ENCODE assay signal across 18 cellular contexts in genomic region chr2:69571189-69571588, GRCh38.
DNase-seq lines count a peak whose midpoint lies in the region; ATAC-seq, FAIRE-seq and TF ChIP-seq lines count a peak whose summit lies in the region.
"Had no signal": no experiment of that assay in that cellular context is flagged by ENCODE, and none has a peak within 500 bp of the region (broad histone marks: within the 10 kb centered on the region; RNA-seq: fewer than 3 reads in every experiment).

No MANE protein-coding gene starts in this region.

- DNase-seq in A549 (ENCODE audit: low read depth in 1 of 2, low spot score in 1 of 2) (no peak), CD1c-positive myeloid dendritic cell (ENCODE audit: extremely low spot score) (peak; percentile 17), T-helper 17 cell (no peak), left lobe of liver (ENCODE audit: low spot score) (no peak), caudate nucleus (lab: John Stamatoyannopoulos, UW) (no peak)
- DNase-seq in effector memory CD8-positive, alpha-beta T cell, result no peak
- DNase-seq in effector CD8-positive, alpha-beta T cell (lab: John Stamatoyannopoulos, UW), result no peak
- DNase-seq: activated CD4-positive, alpha-beta T cell treated with anti-CD3 and anti-CD28 coated beads, Interleukin-2, amount 10 ng/mL, durations not matched to agents 7 days and 5 days; brain microvascular endothelial cell; dermis blood vessel endothelial cell; foreskin fibroblast; HFFc6; NCI-H146; NCI-H2171 treated with DMSO at 0.1 percent for 48 hours; NCI-H69; stimulated activated CD4-positive, alpha-beta T cell treated with anti-CD3 and anti-CD28 coated beads, Interleukin-4, amount 100 ng/mL, for 1 hour; upper lobe of left lung had no signal

- H3K36me3 Mint-ChIP-seq in T-helper 17 cell (ENCODE audit: low read depth), result peaks cover 3% of the 10 kb centered on the region
- H3K36me3 Mint-ChIP-seq in effector memory CD8-positive, alpha-beta T cell (ENCODE audit: insufficient read depth), result peaks cover 4% of the 10 kb centered on the region

- TF ChIP-seq POLR2A in A549 (IDR thresholded peaks at IDR 0.05; ENCODE audit: low read length), result no peak

- H3K4me1 Mint-ChIP-seq in T-helper 17 cell, result peaks cover 72% of the 10 kb centered on the region
- H3K4me1 Mint-ChIP-seq in effector memory CD8-positive, alpha-beta T cell (ENCODE audit: low read depth in 2 of 2), result peaks cover 58 to 73% of the 10 kb centered on the region in 2 donors

- TF ChIP-seq EP300 in A549 (IDR thresholded peaks at IDR 0.05), result no peak

- no peak for TF ChIP-seq RAD21 in A549 (conservative IDR thresholded peaks at IDR 0.05 in 1 of 2, IDR thresholded peaks at IDR 0.05 in 1 of 2)

- peak overlapping the region; percentile 50; the same call in 2 of the 3 replicates for H3K4me2 ChIP-seq in A549

- 92% methylated on average over 1 of the region's 1 CpG for WGBS in A549 (ENCODE audit: missing lambda C conversion rate)

- ATAC-seq in A549, result no peak
- peak; percentile 62 for ATAC-seq in T-helper 17 cell
- peak; percentile 77 for ATAC-seq in effector memory CD8-positive, alpha-beta T cell (replicated peaks)
- ATAC-seq in left lobe of liver, result no peak

- no peaks in the 10 kb centered on the region for H3K27me3 Mint-ChIP-seq in T-helper 17 cell
- H3K27me3 Mint-ChIP-seq in effector memory CD8-positive, alpha-beta T cell, result no peaks in the 10 kb centered on the region
- H3K27me3 Mint-ChIP-seq: activated CD4-positive, alpha-beta T cell treated with anti-CD3 and anti-CD28 coated beads, Interleukin-2, amount 10 ng/mL, durations not matched to agents 7 days and 5 days had no signal

- no peak for TF ChIP-seq CTCF in A549 (IDR thresholded peaks at IDR 0.05)

- no peak overlapping the region for H3K4me3 Mint-ChIP-seq in T-helper 17 cell
- peak overlapping the region; percentile 17 to 56 for H3K4me3 Mint-ChIP-seq in effector memory CD8-positive, alpha-beta T cell
- H3K4me3 Mint-ChIP-seq: activated CD4-positive, alpha-beta T cell treated with anti-CD3 and anti-CD28 coated beads, Interleukin-2, amount 10 ng/mL, durations not matched to agents 7 days and 5 days; HFFc6 had no signal

- H3K27ac ChIP-seq in A549, result 0 out of 6 replicates have a peak overlapping the region, but pooled peaks of 1 of the 2 experiments have one; percentile 22
- H3K27ac ChIP-seq in caudate nucleus (ENCODE audit: low read depth, low read length), result no peak overlapping the region
- H3K27ac ChIP-seq: brain microvascular endothelial cell, HL-60 had no signal

- no peak for FAIRE-seq in A549 (lab: Jason Lieb, UNC)

- H3K4me1 ChIP-seq in A549, result peaks cover 60% of the 10 kb centered on the region

- CTCF ChIA-PET in A549 (lab: Yijun Ruan, JAX), result interaction anchor here (0.5 to 2.3 kb wide), 6 partner anchors 10 to 149 kb away, joined by 3 to 12 read pairs (median 5); no protein-coding TSS in a partner anchor

- no peaks in the 10 kb centered on the region for H3K9me3 Mint-ChIP-seq in effector memory CD8-positive, alpha-beta T cell
- H3K9me3 Mint-ChIP-seq: activated CD4-positive, alpha-beta T cell treated with anti-CD3 and anti-CD28 coated beads, Interleukin-2, amount 10 ng/mL, durations not matched to agents 7 days and 5 days; HFFc6 had no signal

- POLR2A ChIA-PET in A549 (lab: Yijun Ruan, JAX), result no interaction called here

- H3K27ac Mint-ChIP-seq in T-helper 17 cell, result peak overlapping the region; percentile 88
- peak overlapping the region; percentile 9 to 40 for H3K27ac Mint-ChIP-seq in effector memory CD8-positive, alpha-beta T cell

- no peak overlapping the region for H3K4me3 ChIP-seq in A549
- H3K4me3 ChIP-seq: upper lobe of left lung had no signal

- H3K9me3 ChIP-seq in A549 (no peaks in the 10 kb centered on the region), T-helper 17 cell (ENCODE audit: control insufficient read depth, low read length, poor library complexity, severe bottlenecking) (no peaks in the 10 kb centered on the region)
- H3K9me3 ChIP-seq: upper lobe of left lung had no signal

TF ChIP-seq in A549, 52 proteins besides CTCF, POLR2A, EP300 and RAD21:
- TF ChIP-seq NPAS2 (CRISPR knock-in tag; IDR thresholded peaks at IDR 0.05; ENCODE audit: borderline replicate concordance) (no peak), ZSCAN20 (CRISPR knock-in tag; IDR thresholded peaks at IDR 0.05) (no peak), ZC3H11A (IDR thresholded peaks at IDR 0.05) (no peak), FOSB (CRISPR knock-in tag; IDR thresholded peaks at IDR 0.05) (no peak), ZFP36 (IDR thresholded peaks at IDR 0.05; ENCODE audit: borderline replicate concordance, partially characterized antibody) (no peak), FOSL2 (IDR thresholded peaks at IDR 0.05) (no peak), FOSL2 (CRISPR knock-in tag; IDR thresholded peaks at IDR 0.05) (no peak), EHF (CRISPR knock-in tag; IDR thresholded peaks at IDR 0.05) (no peak), FOXS1 (CRISPR knock-in tag; IDR thresholded peaks at IDR 0.05) (no peak), TP53 (CRISPR knock-in tag; IDR thresholded peaks at IDR 0.05) (no peak), KDM1A (IDR thresholded peaks at IDR 0.05; ENCODE audit: low read depth) (no peak), CEBPB (IDR thresholded peaks at IDR 0.05) (no peak), NR3C1 (IDR thresholded peaks at IDR 0.05) (no peak), CBX2 (IDR thresholded peaks at IDR 0.05; ENCODE audit: borderline replicate concordance, low read depth) (no peak), MAFK (IDR thresholded peaks at IDR 0.05; ENCODE audit: partially characterized antibody) (no peak), BHLHE40 (IDR thresholded peaks at IDR 0.05; ENCODE audit: low read depth, low read length) (no peak), HDAC2 (IDR thresholded peaks at IDR 0.05) (no peak)
- TF ChIP-seq, protein P1, sequence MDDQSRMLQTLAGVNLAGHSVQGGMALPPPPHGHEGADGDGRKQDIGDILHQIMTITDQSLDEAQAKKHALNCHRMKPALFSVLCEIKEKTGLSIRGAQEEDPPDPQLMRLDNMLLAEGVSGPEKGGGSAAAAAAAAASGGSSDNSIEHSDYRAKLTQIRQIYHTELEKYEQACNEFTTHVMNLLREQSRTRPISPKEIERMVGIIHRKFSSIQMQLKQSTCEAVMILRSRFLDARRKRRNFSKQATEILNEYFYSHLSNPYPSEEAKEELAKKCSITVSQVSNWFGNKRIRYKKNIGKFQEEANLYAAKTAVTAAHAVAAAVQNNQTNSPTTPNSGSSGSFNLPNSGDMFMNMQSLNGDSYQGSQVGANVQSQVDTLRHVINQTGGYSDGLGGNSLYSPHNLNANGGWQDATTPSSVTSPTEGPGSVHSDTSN (IDR thresholded peaks at IDR 0.05), result no peak
- TF ChIP-seq, protein P2, sequence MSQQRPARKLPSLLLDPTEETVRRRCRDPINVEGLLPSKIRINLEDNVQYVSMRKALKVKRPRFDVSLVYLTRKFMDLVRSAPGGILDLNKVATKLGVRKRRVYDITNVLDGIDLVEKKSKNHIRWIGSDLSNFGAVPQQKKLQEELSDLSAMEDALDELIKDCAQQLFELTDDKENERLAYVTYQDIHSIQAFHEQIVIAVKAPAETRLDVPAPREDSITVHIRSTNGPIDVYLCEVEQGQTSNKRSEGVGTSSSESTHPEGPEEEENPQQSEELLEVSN (IDR thresholded peaks at IDR 0.05; ENCODE audit: borderline replicate concordance, low read depth), result no peak

Comparison
In these comparisons a context has a peak if more than half of its experiments do, and no peak if none do; other contexts are left out.
1. ATAC-seq: peak in T-helper 17 cell (single experiment) and effector memory CD8-positive, alpha-beta T cell (single experiment); none in A549 (0 of 2) and left lobe of liver (single experiment).